ENCODE assay signal across 14 cellular contexts in genomic region chr3:126753191-126754160, GRCh38. TPM values are rescaled to one million over a fixed set of nuclear protein-coding genes. Genes with fewer than 3 reads are reported as not detected.
DNase-seq lines count a peak whose midpoint lies in the region; ATAC-seq and TF ChIP-seq lines count a peak whose summit lies in the region.
"Had no signal": no experiment of that assay in that cellular context is flagged by ENCODE, and none has a peak within 500 bp of the region (broad histone marks: within the 10 kb centered on the region; RNA-seq: fewer than 3 reads in every experiment).

No MANE protein-coding gene starts in this region.

- intact Hi-C loops in Panc1 (cut with micrococcal nuclease; ENCODE audit: unreplicated experiment), result loop anchor here (5.0 to 10.0 kb wide), 3 partner anchors 101 to 791 kb away; partner anchors contain the start of gene PLXNA1
- intact Hi-C loops in stomach (cut with DNase I; ENCODE audit: low total_unique reads), result loop anchor here (5.0 kb wide), 1 partner anchor 229 kb away; the partner anchor contains the start of gene PLXNA1

- DNase-seq in AG20443 (ENCODE audit: low spot score) (peak; percentile 53), Panc1 (ENCODE audit: low read depth, low spot score) (no peak), nephron progenitor cell (no peak), nucleus accumbens (lab: John Stamatoyannopoulos, UW) (no peak), stomach (no peak)
- DNase-seq: activated CD4-positive, alpha-beta memory T cell treated with anti-CD3 and anti-CD28 coated beads for 36 hours; activated naive CD4-positive, alpha-beta T cell; central memory CD4-positive, alpha-beta T cell; KBM-7 had no signal

- H3K4me3 ChIP-seq in Panc1 (ENCODE audit: low read depth in 2 of 2, low read length in 2 of 2), result no peak overlapping the region
- H3K4me3 ChIP-seq in esophagus (ENCODE audit: low read depth in 1 of 2, low read length in 2 of 2), result no peak overlapping the region
- H3K4me3 ChIP-seq in stomach, result no peak overlapping the region

- no peaks in the 10 kb centered on the region for H3K36me3 Mint-ChIP-seq in nephron progenitor cell (ENCODE audit: low read depth)

- H3K27ac ChIP-seq in Panc1 (ENCODE audit: low read length) (peak overlapping the region; percentile 74; the same call in 1 of the 2 replicates), esophagus (ENCODE audit: low read depth in 2 of 2, low read length in 1 of 2) (peak overlapping the region; percentile 40 to 47), stomach (no peak overlapping the region)
- H3K27ac ChIP-seq: neutrophil had no signal

- no TSS peak for BruUV-seq in Panc1 (replicated peaks; lab: Mats Ljungman, UMichigan)

- H3K36me3 ChIP-seq in Panc1 (ENCODE audit: control insufficient read depth, insufficient read depth, low read length) (no peaks in the 10 kb centered on the region), esophagus (ENCODE audit: control insufficient read depth in 2 of 2, insufficient read depth in 2 of 2, low read length in 1 of 2) (no peaks in the 10 kb centered on the region), stomach (no peaks in the 10 kb centered on the region)
- H3K36me3 ChIP-seq: neutrophil had no signal

- no peak for TF ChIP-seq POLR2A in stomach (IDR thresholded peaks at IDR 0.05)

- H3K4me3 Mint-ChIP-seq in nephron progenitor cell, result no peak overlapping the region
- H3K4me3 Mint-ChIP-seq: activated CD4-positive, alpha-beta memory T cell treated with anti-CD3 and anti-CD28 coated beads for 36 hours; B cell had no signal

- in situ Hi-C loops in Panc1 (cut with HindIII; ENCODE audit: low pct_unique_long_range_greater_than_20kb, low sequenced_read_pairs), result no loop called here

- POLR2A ChIA-PET in Panc1 (lab: Charles Lee), result interaction anchor here (0.6 kb wide), 1 partner anchor 749 kb away, joined by 3 read pairs; no protein-coding TSS in a partner anchor

- peak overlapping the region; percentile 19 for H3K27ac Mint-ChIP-seq in nephron progenitor cell
- H3K27ac Mint-ChIP-seq: activated CD4-positive, alpha-beta memory T cell treated with anti-CD3 and anti-CD28 coated beads for 36 hours; B cell had no signal

- no peaks in the 10 kb centered on the region for H3K27me3 ChIP-seq in Panc1 (ENCODE audit: control insufficient read depth, insufficient read depth, low read length)
- H3K27me3 ChIP-seq in esophagus (ENCODE audit: control insufficient read depth in 1 of 2, insufficient read depth in 2 of 2, low read length in 2 of 2), result no peaks in the 10 kb centered on the region
- H3K27me3 ChIP-seq in stomach, result no peaks in the 10 kb centered on the region
- H3K27me3 ChIP-seq: neutrophil had no signal

- H3K9me3 ChIP-seq in Panc1 (ENCODE audit: control insufficient read depth, insufficient read depth, low read depth, low read length), result no peaks in the 10 kb centered on the region
- H3K9me3 ChIP-seq in esophagus (ENCODE audit: control insufficient read depth in 2 of 2, insufficient read depth in 1 of 2, low read depth in 1 of 2, low read length in 1 of 2), result no peaks in the 10 kb centered on the region
- H3K9me3 ChIP-seq in stomach, result no peaks in the 10 kb centered on the region
- H3K9me3 ChIP-seq: neutrophil had no signal

- CTCF ChIA-PET in Panc1 (lab: Charles Lee), result interaction anchor here (1.2 kb wide), 1 partner anchor 8 kb away, joined by 3 read pairs; no protein-coding TSS in a partner anchor

- H3K4me1 ChIP-seq in Panc1 (ENCODE audit: control insufficient read depth, insufficient read depth, low read length) (peaks cover 13% of the 10 kb centered on the region), esophagus (ENCODE audit: control insufficient read depth in 2 of 2, insufficient read depth in 2 of 2, low read length in 1 of 2) (peaks cover 5 to 9% of the 10 kb centered on the region in 2 donors), stomach (peaks cover 0 to 20% (median 4%) of the 10 kb centered on the region in 4 donors)

- H3K9me3 Mint-ChIP-seq in nephron progenitor cell, result no peaks in the 10 kb centered on the region
- H3K9me3 Mint-ChIP-seq: activated CD4-positive, alpha-beta memory T cell treated with anti-CD3 and anti-CD28 coated beads for 36 hours had no signal

- WGBS in esophagus, 2 donors, result 49 to 73% methylated on average over 14 of the region's 14 CpGs
- WGBS in stomach, 5 donors, result 79 to 87% (median 80%) methylated on average over 13 to 14 of the region's 14 CpGs

- TF ChIP-seq CTCF in Panc1 (IDR thresholded peaks at IDR 0.05) (no peak), nephron progenitor cell (IDR thresholded peaks at IDR 0.05) (no peak), stomach (IDR thresholded peaks at IDR 0.05) (no peak)

- peaks cover 45% of the 10 kb centered on the region for H3K4me1 Mint-ChIP-seq in nephron progenitor cell

- ATAC-seq in Panc1 (no peak), GM21367 (IDR thresholded peaks at IDR 0.05; ENCODE audit: unreplicated experiment) (no peak), HG02852 (IDR thresholded peaks at IDR 0.05; ENCODE audit: unreplicated experiment) (no peak)

- H3K27me3 Mint-ChIP-seq in nephron progenitor cell (ENCODE audit: low read depth, poor library complexity), result no peaks in the 10 kb centered on the region
- H3K27me3 Mint-ChIP-seq: activated CD4-positive, alpha-beta memory T cell treated with anti-CD3 and anti-CD28 coated beads for 36 hours; B cell had no signal

- TF ChIP-seq EP300 in stomach (IDR thresholded peaks at IDR 0.05), result no peak

RNA-seq across cellular contexts. Expression of gene CHCHD6, which starts 49.4 kb away (rescaled TPM):
- total RNA-seq in Panc1 (2021; ENCODE audit: unreplicated experiment), result 31.5 TPM
- 47.2 TPM for polyA plus RNA-seq in Panc1 (2012; ENCODE audit: insufficient read length)
- polyA plus RNA-seq in esophagus, result 10 to 100 TPM in 1 of 2 donors, 1 to 10 TPM in 1; 7.0 to 11.9 TPM
- 10 to 100 TPM in 1 of 5 donors, 1 to 10 TPM in 3, not detected in 1; 4.0 to 40.8 (median 7.6) TPM for total RNA-seq in stomach
- 10 to 100 TPM; 11.9 to 18.2 (median 16.1) TPM for polyA plus RNA-seq in stomach

Comparison
In these comparisons a context has a peak if more than half of its experiments do, and no peak if none do; other contexts are left out.
1. H3K27ac ChIP-seq: peak in Panc1 (single experiment) and esophagus (2 of 2); none in stomach (0 of 5).